Comparison of ENCODE assay signal across 1 cellular context in the genomic region with DNA sequence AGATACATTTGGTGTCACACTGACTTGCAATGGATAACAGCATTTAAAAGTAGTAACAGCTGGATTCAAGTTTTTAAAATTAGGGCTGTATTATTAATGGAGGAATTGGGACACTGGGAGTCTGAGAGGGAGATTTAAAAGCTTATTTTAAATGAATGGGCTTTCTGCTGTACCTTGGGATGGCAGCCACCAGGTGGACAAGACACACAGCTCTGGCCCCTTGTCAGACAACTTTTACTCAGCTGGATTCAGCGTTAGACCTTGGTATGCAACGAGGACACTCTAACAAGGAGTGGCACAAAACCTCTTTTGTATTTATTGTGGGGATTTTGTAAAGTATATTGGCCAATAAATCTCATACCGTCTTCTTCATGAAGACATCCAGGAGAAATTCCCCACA.
TF ChIP-seq lines count a peak whose summit lies in the region.

No MANE protein-coding gene starts in this region.

TF ChIP-seq in HCT116, 20 proteins besides CTCF, POLR2A, EP300 and RAD21 (continued from another document):
- TF ChIP-seq, protein P1, sequence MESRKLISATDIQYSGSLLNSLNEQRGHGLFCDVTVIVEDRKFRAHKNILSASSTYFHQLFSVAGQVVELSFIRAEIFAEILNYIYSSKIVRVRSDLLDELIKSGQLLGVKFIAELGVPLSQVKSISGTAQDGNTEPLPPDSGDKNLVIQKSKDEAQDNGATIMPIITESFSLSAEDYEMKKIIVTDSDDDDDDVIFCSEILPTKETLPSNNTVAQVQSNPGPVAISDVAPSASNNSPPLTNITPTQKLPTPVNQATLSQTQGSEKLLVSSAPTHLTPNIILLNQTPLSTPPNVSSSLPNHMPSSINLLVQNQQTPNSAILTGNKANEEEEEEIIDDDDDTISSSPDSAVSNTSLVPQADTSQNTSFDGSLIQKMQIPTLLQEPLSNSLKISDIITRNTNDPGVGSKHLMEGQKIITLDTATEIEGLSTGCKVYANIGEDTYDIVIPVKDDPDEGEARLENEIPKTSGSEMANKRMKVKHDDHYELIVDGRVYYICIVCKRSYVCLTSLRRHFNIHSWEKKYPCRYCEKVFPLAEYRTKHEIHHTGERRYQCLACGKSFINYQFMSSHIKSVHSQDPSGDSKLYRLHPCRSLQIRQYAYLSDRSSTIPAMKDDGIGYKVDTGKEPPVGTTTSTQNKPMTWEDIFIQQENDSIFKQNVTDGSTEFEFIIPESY (IDR thresholded peaks at IDR 0.05; ENCODE audit: extremely low read depth, insufficient replicate concordance, low read length), result no peak
- TF ChIP-seq CEBPB (IDR thresholded peaks at IDR 0.05; ENCODE audit: low read depth) (no peak), FOSL1 (IDR thresholded peaks at IDR 0.05; ENCODE audit: low read depth) (no peak), ELF1 (IDR thresholded peaks at IDR 0.05; ENCODE audit: borderline replicate concordance, low read depth) (no peak), JUND (IDR thresholded peaks at IDR 0.05) (no peak), SRF (IDR thresholded peaks at IDR 0.05; ENCODE audit: low read depth) (no peak), ZNF274 (IDR thresholded peaks at IDR 0.05; ENCODE audit: low read depth, low read length) (no peak), ZFX (IDR thresholded peaks at IDR 0.05) (no peak), POLR2AphosphoS5 (IDR thresholded peaks at IDR 0.05; ENCODE audit: low read depth, low read length) (no peak), YY1 (IDR thresholded peaks at IDR 0.05; ENCODE audit: extremely low read depth, insufficient replicate concordance, low read depth, low read length) (no peak)
- TF ChIP-seq, protein P2, sequence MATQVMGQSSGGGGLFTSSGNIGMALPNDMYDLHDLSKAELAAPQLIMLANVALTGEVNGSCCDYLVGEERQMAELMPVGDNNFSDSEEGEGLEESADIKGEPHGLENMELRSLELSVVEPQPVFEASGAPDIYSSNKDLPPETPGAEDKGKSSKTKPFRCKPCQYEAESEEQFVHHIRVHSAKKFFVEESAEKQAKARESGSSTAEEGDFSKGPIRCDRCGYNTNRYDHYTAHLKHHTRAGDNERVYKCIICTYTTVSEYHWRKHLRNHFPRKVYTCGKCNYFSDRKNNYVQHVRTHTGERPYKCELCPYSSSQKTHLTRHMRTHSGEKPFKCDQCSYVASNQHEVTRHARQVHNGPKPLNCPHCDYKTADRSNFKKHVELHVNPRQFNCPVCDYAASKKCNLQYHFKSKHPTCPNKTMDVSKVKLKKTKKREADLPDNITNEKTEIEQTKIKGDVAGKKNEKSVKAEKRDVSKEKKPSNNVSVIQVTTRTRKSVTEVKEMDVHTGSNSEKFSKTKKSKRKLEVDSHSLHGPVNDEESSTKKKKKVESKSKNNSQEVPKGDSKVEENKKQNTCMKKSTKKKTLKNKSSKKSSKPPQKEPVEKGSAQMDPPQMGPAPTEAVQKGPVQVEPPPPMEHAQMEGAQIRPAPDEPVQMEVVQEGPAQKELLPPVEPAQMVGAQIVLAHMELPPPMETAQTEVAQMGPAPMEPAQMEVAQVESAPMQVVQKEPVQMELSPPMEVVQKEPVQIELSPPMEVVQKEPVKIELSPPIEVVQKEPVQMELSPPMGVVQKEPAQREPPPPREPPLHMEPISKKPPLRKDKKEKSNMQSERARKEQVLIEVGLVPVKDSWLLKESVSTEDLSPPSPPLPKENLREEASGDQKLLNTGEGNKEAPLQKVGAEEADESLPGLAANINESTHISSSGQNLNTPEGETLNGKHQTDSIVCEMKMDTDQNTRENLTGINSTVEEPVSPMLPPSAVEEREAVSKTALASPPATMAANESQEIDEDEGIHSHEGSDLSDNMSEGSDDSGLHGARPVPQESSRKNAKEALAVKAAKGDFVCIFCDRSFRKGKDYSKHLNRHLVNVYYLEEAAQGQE (IDR thresholded peaks at IDR 0.05; ENCODE audit: low read depth), result no peak
- TF ChIP-seq, protein P3, sequence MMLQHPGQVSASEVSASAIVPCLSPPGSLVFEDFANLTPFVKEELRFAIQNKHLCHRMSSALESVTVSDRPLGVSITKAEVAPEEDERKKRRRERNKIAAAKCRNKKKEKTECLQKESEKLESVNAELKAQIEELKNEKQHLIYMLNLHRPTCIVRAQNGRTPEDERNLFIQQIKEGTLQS (IDR thresholded peaks at IDR 0.05), result no peak
